ENCODE assay signal across 9 cellular contexts in the genomic region with DNA sequence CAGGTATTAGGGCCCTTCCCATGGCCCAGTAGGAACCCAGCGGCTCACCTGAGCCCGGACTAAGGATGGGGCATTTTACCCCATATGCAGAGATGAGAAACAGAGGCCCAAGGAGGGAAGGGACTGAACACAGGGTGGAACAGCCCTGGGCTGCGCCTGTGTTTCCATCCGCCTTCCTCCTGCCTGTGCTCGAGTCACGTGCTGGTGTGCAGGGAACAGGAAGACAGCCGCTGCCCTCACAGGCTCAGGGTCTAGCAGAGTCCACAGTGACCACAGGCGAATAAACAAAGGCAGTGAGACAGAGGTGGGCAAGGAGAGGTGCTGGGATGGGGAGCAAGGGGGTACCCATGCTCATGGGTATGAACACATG.
DNase-seq lines count a peak whose midpoint lies in the region; ATAC-seq and TF ChIP-seq lines count a peak whose summit lies in the region.
"Had no signal": no experiment of that assay in that cellular context is flagged by ENCODE, and none has a peak within 500 bp of the region (broad histone marks: within the 10 kb centered on the region; RNA-seq: fewer than 3 reads in every experiment).

No MANE protein-coding gene starts in this region.

- no peak for ATAC-seq in mucosa of descending colon
- ATAC-seq in upper lobe of left lung (ENCODE audit: low FRiP score in 2 of 2): no peak
- ATAC-seq in GM19455 (IDR thresholded peaks at IDR 0.05; ENCODE audit: unreplicated experiment): no peak

- no peak for TF ChIP-seq EP300 in upper lobe of left lung (IDR thresholded peaks at IDR 0.05)

- TF ChIP-seq CTCF in colonic mucosa (IDR thresholded peaks at IDR 0.05) (no peak), mucosa of descending colon (IDR thresholded peaks at IDR 0.05) (no peak), upper lobe of left lung (IDR thresholded peaks at IDR 0.05) (no peak)

- H3K27me3 Mint-ChIP-seq in activated CD4-positive, alpha-beta T cell treated with anti-CD3 and anti-CD28 coated beads, Interleukin-2, amount 10 ng/mL, durations not matched to agents 24 days and 14 days: no peaks in the 10 kb centered on the region
- H3K27me3 Mint-ChIP-seq: activated naive CD8-positive, alpha-beta T cell treated with anti-CD3 and anti-CD28 coated beads, Interleukin-2, amount 10 ng/mL, durations not matched to agents 7 days and 5 days had no signal

- H3K9me3 ChIP-seq in colonic mucosa: no peaks in the 10 kb centered on the region
- H3K9me3 ChIP-seq in mucosa of descending colon: no peaks in the 10 kb centered on the region
- no peaks in the 10 kb centered on the region for H3K9me3 ChIP-seq in upper lobe of left lung

- H3K4me3 Mint-ChIP-seq in activated CD4-positive, alpha-beta T cell treated with anti-CD3 and anti-CD28 coated beads, Interleukin-2, amount 10 ng/mL, durations not matched to agents 24 days and 14 days: peak overlapping the region; percentile 92

- peak overlapping the region; percentile 96 for H3K27ac Mint-ChIP-seq in activated CD4-positive, alpha-beta T cell treated with anti-CD3 and anti-CD28 coated beads, Interleukin-2, amount 10 ng/mL, durations not matched to agents 24 days and 14 days

- TF ChIP-seq POLR2A in upper lobe of left lung (IDR thresholded peaks at IDR 0.05): no peak

- intact Hi-C loops in activated CD4-positive, alpha-beta T cell treated with anti-CD3 and anti-CD28 coated beads, Interleukin-2, amount 10 ng/mL, durations not matched to agents 24 days and 14 days (cut with micrococcal nuclease): no loop called here
- intact Hi-C loops in colonic mucosa (cut with DNase I) (loop anchor here (10.0 kb wide), 1 partner anchor 347 kb away; no protein-coding TSS in a partner anchor), mucosa of descending colon (cut with DNase I, micrococcal nuclease) (no loop called here)

- H3K4me1 ChIP-seq in colonic mucosa (peaks cover 4% of the 10 kb centered on the region), mucosa of descending colon (ENCODE audit: low read depth) (peaks cover 55% of the 10 kb centered on the region), upper lobe of left lung (peaks cover 59 to 94% (median 71%) of the 10 kb centered on the region in 4 donors)

- H3K27ac ChIP-seq in colonic mucosa (peak overlapping the region; percentile 83), upper lobe of left lung (peak overlapping the region; percentile 98 to 100 (median 99))

- WGBS in upper lobe of left lung, 2 donors: 25 to 68% methylated on average over 8 of the region's 8 CpGs

- no peaks in the 10 kb centered on the region for H3K9me3 Mint-ChIP-seq in activated CD4-positive, alpha-beta T cell treated with anti-CD3 and anti-CD28 coated beads, Interleukin-2, amount 10 ng/mL, durations not matched to agents 24 days and 14 days
- H3K9me3 Mint-ChIP-seq: activated naive CD8-positive, alpha-beta T cell treated with anti-CD3 and anti-CD28 coated beads, Interleukin-2, amount 10 ng/mL, durations not matched to agents 7 days and 5 days had no signal

- peak overlapping the region; percentile 32 to 90 for H3K9ac ChIP-seq in colonic mucosa (ENCODE audit: low read depth in 2 of 2, low read length in 2 of 2)

- H3K36me3 Mint-ChIP-seq in activated CD4-positive, alpha-beta T cell treated with anti-CD3 and anti-CD28 coated beads, Interleukin-2, amount 10 ng/mL, durations not matched to agents 24 days and 14 days (ENCODE audit: low read depth): peaks cover 45% of the 10 kb centered on the region

- H3K27me3 ChIP-seq in colonic mucosa: no peaks in the 10 kb centered on the region
- H3K27me3 ChIP-seq in upper lobe of left lung: no peaks in the 10 kb centered on the region

- no peak for DNase-seq in activated CD4-positive, alpha-beta T cell treated with anti-CD3 and anti-CD28 coated beads, Interleukin-2, amount 10 ng/mL, durations not matched to agents 24 days and 14 days
- no peak for DNase-seq in activated CD4-positive, alpha-beta T cell treated with anti-CD3 and anti-CD28 coated beads for 4 hours
- DNase-seq in colonic mucosa: no peak
- peak; percentile 50 to 76 (median 68) for DNase-seq in mucosa of descending colon
- DNase-seq in upper lobe of left lung: peak in 1 of 2 donors; percentile 90
- DNase-seq in RPMI8226: no peak
- DNase-seq in GF-D8 (lab: John Stamatoyannopoulos, UW): no peak
- DNase-seq: activated naive CD8-positive, alpha-beta T cell treated with anti-CD3 and anti-CD28 coated beads, Interleukin-2, amount 10 ng/mL, durations not matched to agents 7 days and 5 days had no signal

- peaks cover 54% of the 10 kb centered on the region for H3K4me1 Mint-ChIP-seq in activated CD4-positive, alpha-beta T cell treated with anti-CD3 and anti-CD28 coated beads, Interleukin-2, amount 10 ng/mL, durations not matched to agents 24 days and 14 days

- no peak overlapping the region for H3K4me3 ChIP-seq in colonic mucosa
- H3K4me3 ChIP-seq in mucosa of descending colon: no peak overlapping the region
- H3K4me3 ChIP-seq in upper lobe of left lung: peak overlapping the region in 2 of 4 donors; percentile 47 to 63

- H3K36me3 ChIP-seq in colonic mucosa: no peaks in the 10 kb centered on the region
- no peaks in the 10 kb centered on the region for H3K36me3 ChIP-seq in mucosa of descending colon (ENCODE audit: low read depth)
- peaks cover 0 to 22% (median 6%) of the 10 kb centered on the region in 4 donors for H3K36me3 ChIP-seq in upper lobe of left lung

Comparison
In these comparisons a context has a peak if more than half of its experiments do, and no peak if none do; other contexts are left out.
1. DNase-seq: peak in mucosa of descending colon (3 of 3); none in activated CD4-positive, alpha-beta T cell treated with anti-CD3 and anti-CD28 coated beads, Interleukin-2, amount 10 ng/mL, durations not matched to agents 24 days and 14 days (single experiment), activated CD4-positive, alpha-beta T cell treated with anti-CD3 and anti-CD28 coated beads for 4 hours (0 of 2), colonic mucosa (single experiment), RPMI8226 (single experiment) and GF-D8 (single experiment).